In the genomic region with DNA sequence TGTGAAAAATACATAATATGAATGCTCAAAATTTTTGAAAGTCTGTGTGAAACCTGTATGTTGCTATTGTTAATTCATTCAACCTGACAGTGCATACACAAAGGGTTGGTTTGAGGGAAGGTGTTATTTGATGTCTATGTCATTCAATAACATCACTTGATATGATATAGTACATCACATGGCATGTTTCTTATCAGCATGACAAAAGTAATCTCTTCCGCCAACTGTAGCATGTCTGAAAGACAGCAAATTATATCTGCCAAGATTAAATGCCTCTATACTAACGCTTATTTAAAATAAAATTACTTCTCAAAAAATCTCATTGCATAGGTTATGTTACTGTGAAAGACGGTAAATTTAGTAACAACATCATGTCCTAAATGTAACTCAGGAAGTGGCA, we compare ENCODE assay signal across 1 cellular context.
TF ChIP-seq lines count a peak whose summit lies in the region.

No MANE protein-coding gene starts in this region.

TF ChIP-seq in HCT116, 20 proteins besides CTCF, POLR2A, EP300 and RAD21 (continued from another document):
- TF ChIP-seq, protein P1, sequence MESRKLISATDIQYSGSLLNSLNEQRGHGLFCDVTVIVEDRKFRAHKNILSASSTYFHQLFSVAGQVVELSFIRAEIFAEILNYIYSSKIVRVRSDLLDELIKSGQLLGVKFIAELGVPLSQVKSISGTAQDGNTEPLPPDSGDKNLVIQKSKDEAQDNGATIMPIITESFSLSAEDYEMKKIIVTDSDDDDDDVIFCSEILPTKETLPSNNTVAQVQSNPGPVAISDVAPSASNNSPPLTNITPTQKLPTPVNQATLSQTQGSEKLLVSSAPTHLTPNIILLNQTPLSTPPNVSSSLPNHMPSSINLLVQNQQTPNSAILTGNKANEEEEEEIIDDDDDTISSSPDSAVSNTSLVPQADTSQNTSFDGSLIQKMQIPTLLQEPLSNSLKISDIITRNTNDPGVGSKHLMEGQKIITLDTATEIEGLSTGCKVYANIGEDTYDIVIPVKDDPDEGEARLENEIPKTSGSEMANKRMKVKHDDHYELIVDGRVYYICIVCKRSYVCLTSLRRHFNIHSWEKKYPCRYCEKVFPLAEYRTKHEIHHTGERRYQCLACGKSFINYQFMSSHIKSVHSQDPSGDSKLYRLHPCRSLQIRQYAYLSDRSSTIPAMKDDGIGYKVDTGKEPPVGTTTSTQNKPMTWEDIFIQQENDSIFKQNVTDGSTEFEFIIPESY (IDR thresholded peaks at IDR 0.05; ENCODE audit: extremely low read depth, insufficient replicate concordance, low read length): no peak
